13 cellular contexts compared by ENCODE assay signal in genomic region chr1:20603473-20604464, GRCh38. TPM values are rescaled to one million over a fixed set of nuclear protein-coding genes. Genes with fewer than 3 reads are reported as not detected.
DNase-seq lines count a peak whose midpoint lies in the region; TF ChIP-seq lines count a peak whose summit lies in the region.
"Had no signal": no experiment of that assay in that cellular context is flagged by ENCODE, and none has a peak within 500 bp of the region (broad histone marks: within the 10 kb centered on the region; RNA-seq: fewer than 3 reads in every experiment).

No MANE protein-coding gene starts in this region.

- H3K27ac Mint-ChIP-seq in activated T-helper 1 cell treated with anti-CD3 and anti-CD28 coated beads, Interleukin-12 subunit alpha, Interleukin-12 subunit beta, Interleukin-2, Interleukin-4 antibody, amounts not matched to agents 30 ng/mL and 10 ng/mL and 1 ng/mL, durations not matched to agents 14 hours and 24 hours and 36 hours = no peak overlapping the region

- peak overlapping the region; percentile 62 for H3K27ac ChIP-seq in AG04450 (ENCODE audit: low read depth, low read length)
- H3K27ac ChIP-seq in WERI-Rb-1 = no peak overlapping the region
- H3K27ac ChIP-seq: prostate gland had no signal

- H3K4me1 Mint-ChIP-seq in activated T-helper 1 cell treated with anti-CD3 and anti-CD28 coated beads, Interleukin-12 subunit alpha, Interleukin-12 subunit beta, Interleukin-2, Interleukin-4 antibody, amounts not matched to agents 30 ng/mL and 10 ng/mL and 1 ng/mL, durations not matched to agents 14 hours and 24 hours and 36 hours (ENCODE audit: low read depth) = no peaks in the 10 kb centered on the region

- intact Hi-C loops in activated T-helper 1 cell treated with anti-CD3 and anti-CD28 coated beads, Interleukin-12 subunit alpha, Interleukin-12 subunit beta, Interleukin-2, Interleukin-4 antibody, amounts not matched to agents 30 ng/mL and 10 ng/mL and 1 ng/mL, durations not matched to agents 14 hours and 24 hours and 36 hours (cut with micrococcal nuclease) = no loop called here

- DNase-seq in AG04450 (ENCODE audit: low read depth, low spot score) (peak; percentile 65), astrocyte of the hippocampus (ENCODE audit: low read depth, low spot score) (peak; percentile 75), kidney tubule cell (ENCODE audit: low spot score) (peak; percentile 97), WERI-Rb-1 (no peak), epidermal melanocyte (ENCODE audit: insufficient read length, low spot score) (no peak)
- DNase-seq in stimulated activated CD4-positive, alpha-beta T cell treated with anti-CD3 and anti-CD28 coated beads, Interleukin-4, amount 100 ng/mL, for 1 hour = no peak
- no peak for DNase-seq in activated T-helper 1 cell treated with anti-CD3 and anti-CD28 coated beads, Interleukin-12 subunit alpha, Interleukin-12 subunit beta, Interleukin-2, Interleukin-4 antibody, amounts not matched to agents 30 ng/mL and 10 ng/mL and 1 ng/mL, durations not matched to agents 14 hours and 24 hours and 36 hours (ENCODE audit: low spot score)
- DNase-seq: activated effector memory CD4-positive, alpha-beta T cell treated with anti-CD3 and anti-CD28 coated beads, Interleukin-2, amount 50 U/mL, for 16 hours; effector CD8-positive, alpha-beta T cell; NCI-H1048 had no signal

- H3K27me3 Mint-ChIP-seq in activated T-helper 1 cell treated with anti-CD3 and anti-CD28 coated beads, Interleukin-12 subunit alpha, Interleukin-12 subunit beta, Interleukin-2, Interleukin-4 antibody, amounts not matched to agents 30 ng/mL and 10 ng/mL and 1 ng/mL, durations not matched to agents 14 hours and 24 hours and 36 hours (ENCODE audit: insufficient read depth) = peaks cover 8% of the 10 kb centered on the region

- no peak for TF ChIP-seq CTCF in AG04450 (IDR thresholded peaks at IDR 0.05; ENCODE audit: low read depth, low read length)
- TF ChIP-seq CTCF in WERI-Rb-1 (IDR thresholded peaks at IDR 0.05; ENCODE audit: low read depth, low read length) = no peak

- H3K36me3 Mint-ChIP-seq in activated T-helper 1 cell treated with anti-CD3 and anti-CD28 coated beads, Interleukin-12 subunit alpha, Interleukin-12 subunit beta, Interleukin-2, Interleukin-4 antibody, amounts not matched to agents 30 ng/mL and 10 ng/mL and 1 ng/mL, durations not matched to agents 14 hours and 24 hours and 36 hours (ENCODE audit: low read depth) = no peaks in the 10 kb centered on the region

- H3K4me3 Mint-ChIP-seq in activated T-helper 1 cell treated with anti-CD3 and anti-CD28 coated beads, Interleukin-12 subunit alpha, Interleukin-12 subunit beta, Interleukin-2, Interleukin-4 antibody, amounts not matched to agents 30 ng/mL and 10 ng/mL and 1 ng/mL, durations not matched to agents 14 hours and 24 hours and 36 hours = no peak overlapping the region

- POLR2A ChIA-PET in AG04450 (lab: Yijun Ruan, JAX) = interaction anchor here (1.6 kb wide), 1 partner anchor 14 kb away, joined by 8 read pairs; the partner anchor contains the start of gene CDA

- no peaks in the 10 kb centered on the region for H3K9me3 Mint-ChIP-seq in activated T-helper 1 cell treated with anti-CD3 and anti-CD28 coated beads, Interleukin-12 subunit alpha, Interleukin-12 subunit beta, Interleukin-2, Interleukin-4 antibody, amounts not matched to agents 30 ng/mL and 10 ng/mL and 1 ng/mL, durations not matched to agents 14 hours and 24 hours and 36 hours

- no peak for TF ChIP-seq EP300 in Ishikawa (IDR thresholded peaks at IDR 0.05; ENCODE audit: borderline replicate concordance)

- no peak for TF ChIP-seq RAD21 in Ishikawa (IDR thresholded peaks at IDR 0.05; ENCODE audit: low read depth)

- H3K27me3 ChIP-seq in AG04450 (ENCODE audit: control insufficient read depth, insufficient read depth, low read length) (no peaks in the 10 kb centered on the region), WERI-Rb-1 (ENCODE audit: insufficient read depth, low read depth, severe bottlenecking) (no peaks in the 10 kb centered on the region)
- H3K27me3 ChIP-seq: BLaER1 treated with 17β-estradiol and CSF1 and Interleukin-3, amounts not matched to agents 10 nM and 100 nM had no signal

- no peaks in the 10 kb centered on the region for H3K36me3 ChIP-seq in WERI-Rb-1
- H3K36me3 ChIP-seq: BLaER1 treated with 17β-estradiol and CSF1 and Interleukin-3, amounts not matched to agents 10 nM and 100 nM; prostate gland had no signal

- H3K4me3 ChIP-seq in AG04450 (ENCODE audit: low read depth, low read length) = no peak overlapping the region
- no peak overlapping the region for H3K4me3 ChIP-seq in WERI-Rb-1 (ENCODE audit: low read depth, low read length)
- H3K4me3 ChIP-seq: BLaER1 treated with 17β-estradiol and CSF1 and Interleukin-3, amounts not matched to agents 10 nM and 100 nM; prostate gland had no signal

- CTCF ChIA-PET in AG04450 (lab: Charles Lee) = no interaction called here

- no peaks in the 10 kb centered on the region for H3K9me3 ChIP-seq in AG04450 (ENCODE audit: control insufficient read depth, insufficient read depth, low read length)
- no peaks in the 10 kb centered on the region for H3K9me3 ChIP-seq in WERI-Rb-1 (ENCODE audit: severe bottlenecking)
- H3K9me3 ChIP-seq: prostate gland had no signal

TF ChIP-seq in Ishikawa, 13 proteins besides CTCF, POLR2A, EP300 and RAD21:
- no peak for TF ChIP-seq MAX (IDR thresholded peaks at IDR 0.05)
- peak; percentile 74 for TF ChIP-seq YY1 (IDR thresholded peaks at IDR 0.05; ENCODE audit: low read depth)
- no peak for TF ChIP-seq CREB1 (IDR thresholded peaks at IDR 0.05; ENCODE audit: low read depth)
- TF ChIP-seq EGR1 (IDR thresholded peaks at IDR 0.05) = no peak
- no peak for TF ChIP-seq TAF1 (IDR thresholded peaks at IDR 0.05; ENCODE audit: low read depth)
- no peak for TF ChIP-seq TEAD4 (IDR thresholded peaks at IDR 0.05)
- no peak for TF ChIP-seq TCF12 (IDR thresholded peaks at IDR 0.05; ENCODE audit: low read depth)
- TF ChIP-seq USF1 (IDR thresholded peaks at IDR 0.05) = peak; percentile 86
- TF ChIP-seq NFIC (IDR thresholded peaks at IDR 0.05) = no peak
- no peak for TF ChIP-seq FOXM1 (IDR thresholded peaks at IDR 0.05; ENCODE audit: borderline replicate concordance, low read depth)
- no peak for TF ChIP-seq REST (IDR thresholded peaks at IDR 0.05; ENCODE audit: low read depth)
- no peak for TF ChIP-seq CEBPB (IDR thresholded peaks at IDR 0.05)

RNA-seq across cellular contexts. Expression of gene CDA, which starts 14.9 kb away (rescaled TPM):
- polyA plus RNA-seq in AG04450 (2011; rRNA removed) = 2.8 and 4.2 TPM in 2 replicates
- polyA minus RNA-seq in AG04450 (2011; rRNA and poly(A)+ RNA removed) = 4.2 and 5.1 TPM in 2 replicates
- not detected in 2 replicates for total RNA-seq in activated T-helper 1 cell treated with anti-CD3 and anti-CD28 coated beads, Interleukin-12 subunit alpha, Interleukin-12 subunit beta, Interleukin-2, Interleukin-4 antibody, amounts not matched to agents 30 ng/mL and 10 ng/mL and 1 ng/mL, durations not matched to agents 14 hours and 24 hours and 36 hours

RNA-seq across cellular contexts. Expression of gene PINK1, which starts 29.5 kb away (rescaled TPM):
- 43.8 and 49.0 TPM in 2 replicates for polyA plus RNA-seq in AG04450 (2011; rRNA removed)
- polyA minus RNA-seq in AG04450 (2011; rRNA and poly(A)+ RNA removed) = 23.5 and 28.5 TPM in 2 replicates
- 2.6 and 3.3 TPM in 2 replicates for total RNA-seq in activated T-helper 1 cell treated with anti-CD3 and anti-CD28 coated beads, Interleukin-12 subunit alpha, Interleukin-12 subunit beta, Interleukin-2, Interleukin-4 antibody, amounts not matched to agents 30 ng/mL and 10 ng/mL and 1 ng/mL, durations not matched to agents 14 hours and 24 hours and 36 hours

RNA-seq across cellular contexts. Expression of gene FAM43B, which starts 51.4 kb away (rescaled TPM):
- polyA plus RNA-seq in AG04450 (2011; rRNA removed) = 0.02 TPM in 1 of 2 replicates, not detected in the other
- not detected in 2 replicates for polyA minus RNA-seq in AG04450 (2011; rRNA and poly(A)+ RNA removed)
- not detected in 2 replicates for total RNA-seq in activated T-helper 1 cell treated with anti-CD3 and anti-CD28 coated beads, Interleukin-12 subunit alpha, Interleukin-12 subunit beta, Interleukin-2, Interleukin-4 antibody, amounts not matched to agents 30 ng/mL and 10 ng/mL and 1 ng/mL, durations not matched to agents 14 hours and 24 hours and 36 hours

RNA-seq across cellular contexts. Expression of gene DDOST, which starts 57.4 kb away (rescaled TPM):
- 494 and 553 TPM in 2 replicates for polyA plus RNA-seq in AG04450 (2011; rRNA removed)
- 199 and 233 TPM in 2 replicates for polyA minus RNA-seq in AG04450 (2011; rRNA and poly(A)+ RNA removed)
- 167 and 174 TPM in 2 replicates for total RNA-seq in activated T-helper 1 cell treated with anti-CD3 and anti-CD28 coated beads, Interleukin-12 subunit alpha, Interleukin-12 subunit beta, Interleukin-2, Interleukin-4 antibody, amounts not matched to agents 30 ng/mL and 10 ng/mL and 1 ng/mL, durations not matched to agents 14 hours and 24 hours and 36 hours

Comparison
In these comparisons a context has a peak if more than half of its experiments do, and no peak if none do; other contexts are left out.
1. DNase-seq: peak in AG04450 (single experiment), astrocyte of the hippocampus (single experiment) and kidney tubule cell (single experiment); none in WERI-Rb-1 (single experiment), stimulated activated CD4-positive, alpha-beta T cell treated with anti-CD3 and anti-CD28 coated beads, Interleukin-4, amount 100 ng/mL, for 1 hour (single experiment), epidermal melanocyte (single experiment) and activated T-helper 1 cell treated with anti-CD3 and anti-CD28 coated beads, Interleukin-12 subunit alpha, Interleukin-12 subunit beta, Interleukin-2, Interleukin-4 antibody, amounts not matched to agents 30 ng/mL and 10 ng/mL and 1 ng/mL, durations not matched to agents 14 hours and 24 hours and 36 hours (single experiment).